Comparison of ENCODE assay signal across 21 cellular contexts in genomic region chr10:27658788-27659187, GRCh38.
DNase-seq lines count a peak whose midpoint lies in the region; ATAC-seq and TF ChIP-seq lines count a peak whose summit lies in the region.
"Had no signal": no experiment of that assay in that cellular context is flagged by ENCODE, and none has a peak within 500 bp of the region (broad histone marks: within the 10 kb centered on the region; RNA-seq: fewer than 3 reads in every experiment).

No MANE protein-coding gene starts in this region.

- H3K9ac ChIP-seq in adipocyte (ENCODE audit: low read length): no peak overlapping the region

- no peaks in the 10 kb centered on the region for H3K36me3 ChIP-seq in adipocyte (ENCODE audit: control insufficient read depth, insufficient read depth, low read length, severe bottlenecking)
- H3K36me3 ChIP-seq: left ventricle myocardium inferior, SJSA1 had no signal

- no peak overlapping the region for H3K4me3 ChIP-seq in adipocyte (ENCODE audit: low read length)
- H3K4me3 ChIP-seq: left ventricle myocardium inferior, SJSA1, testis had no signal

- no peaks in the 10 kb centered on the region for H3K9me3 ChIP-seq in adipocyte (ENCODE audit: control insufficient read depth, low read length)
- H3K9me3 ChIP-seq: left ventricle myocardium inferior, SJSA1, testis had no signal

- H3K4me1 ChIP-seq in adipocyte (ENCODE audit: control insufficient read depth, insufficient read depth, low read length) (peaks cover 32% of the 10 kb centered on the region), foreskin keratinocyte (peaks cover 6% of the 10 kb centered on the region)
- H3K4me1 ChIP-seq: left ventricle myocardium inferior, SJSA1, testis had no signal

- peak; percentile 20 for DNase-seq in AG08396 (ENCODE audit: low spot score)
- DNase-seq in HPDE6-E6E7 (ENCODE audit: extremely low spot score): peak; percentile 3
- DNase-seq in adipocyte (ENCODE audit: low read depth): peak; percentile 53
- DNase-seq in foreskin keratinocyte: peak; percentile 44 to 79
- no peak for DNase-seq in middle frontal gyrus (ENCODE audit: extremely low spot score, low spot score)
- DNase-seq in NCI-H510A (lab: John Stamatoyannopoulos, UW): no peak
- no peak for DNase-seq in nucleus accumbens (lab: John Stamatoyannopoulos, UW)
- DNase-seq: activated CD4-positive, alpha-beta T cell treated with anti-CD3 and anti-CD28 coated beads, Interleukin-2, amount 50 U/mL, for 4 hours; activated CD8-positive, alpha-beta memory T cell treated with anti-CD3 and anti-CD28 coated beads, Interleukin-2, amount 50 U/mL, for 48 hours; activated effector memory CD4-positive, alpha-beta T cell treated with Interleukin-2 at 50 U/mL for 16 hours; CD4-positive, alpha-beta T cell; DMS153; left ventricle myocardium inferior; midbrain; NCI-H187; NCI-H345; testis had no signal

- ATAC-seq in foreskin keratinocyte (peak; percentile 92), GM19455 (IDR thresholded peaks at IDR 0.05; ENCODE audit: unreplicated experiment) (no peak)
- ATAC-seq: stimulated activated effector memory CD8-positive, alpha-beta T cell treated with anti-CD3 and anti-CD28 coated beads, Interleukin-12 subunit alpha, Interleukin-12 subunit beta, amount 100 ng/mL, for 72 hours; WTC11 had no signal

- no peaks in the 10 kb centered on the region for H3K27me3 ChIP-seq in adipocyte (replicated peaks; ENCODE audit: control insufficient read depth, insufficient read depth, low read length)
- peaks cover 6% of the 10 kb centered on the region for H3K27me3 ChIP-seq in foreskin keratinocyte
- H3K27me3 ChIP-seq: SJSA1, testis had no signal

- H3K27ac ChIP-seq in foreskin keratinocyte: no peak overlapping the region
- H3K27ac ChIP-seq: left ventricle myocardium inferior, SJSA1, testis had no signal

- no peak for TF ChIP-seq CTCF in foreskin keratinocyte (conservative IDR thresholded peaks at IDR 0.05)

Comparison
In these comparisons a context has a peak if more than half of its experiments do, and no peak if none do; other contexts are left out.
1. DNase-seq: peak in AG08396 (single experiment), HPDE6-E6E7 (single experiment), adipocyte (single experiment) and foreskin keratinocyte (2 of 2); none in middle frontal gyrus (single experiment), NCI-H510A (single experiment) and nucleus accumbens (0 of 56).